In the genomic region with DNA sequence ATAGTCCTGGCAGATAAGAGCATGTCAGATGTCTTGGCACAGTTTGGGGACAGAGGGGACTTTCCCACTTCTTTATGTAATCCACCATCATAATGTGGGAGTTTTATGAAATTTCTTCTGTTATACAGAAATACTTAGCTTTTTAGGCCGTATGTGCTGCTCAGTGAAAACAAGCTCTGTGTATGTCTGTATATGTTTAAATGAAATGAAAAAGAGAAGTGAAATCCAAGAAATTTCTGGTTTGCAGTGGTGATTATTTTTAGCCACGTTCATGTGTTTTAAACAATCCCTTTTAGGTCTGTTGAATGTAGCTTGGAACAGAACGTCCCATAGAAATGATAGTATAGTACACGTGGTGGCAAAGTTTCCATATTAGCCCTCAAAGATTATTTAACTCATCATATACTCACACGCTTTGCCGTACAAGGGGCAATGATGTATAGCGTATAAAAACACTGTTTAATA, we compare ENCODE assay signal across 1 cellular context.
A peak's percentile ranks its signal among the peaks of the same experiment; 100 is the strongest.
TF ChIP-seq lines count a peak whose summit lies in the region.

No MANE protein-coding gene starts in this region.

TF ChIP-seq in GM12878, 131 proteins besides CTCF, POLR2A, EP300 and RAD21 (continued from another document and continues in another):
- TF ChIP-seq FOXM1 (IDR thresholded peaks at IDR 0.05; ENCODE audit: low read depth, low read length) (peak; percentile 87), TARDBP (IDR thresholded peaks at IDR 0.05; ENCODE audit: borderline replicate concordance) (no peak), SPI1 (IDR thresholded peaks at IDR 0.05; ENCODE audit: borderline replicate concordance, insufficient read depth, low read depth, low read length) (peak; percentile 95), RUNX3 (IDR thresholded peaks at IDR 0.05; ENCODE audit: low read length) (peak; percentile 70), NFIC (IDR thresholded peaks at IDR 0.05; ENCODE audit: low read depth, low read length) (peak; percentile 87), SMAD5 (IDR thresholded peaks at IDR 0.05; ENCODE audit: low read depth) (no peak), ZNF217 (IDR thresholded peaks at IDR 0.05) (no peak; the same call in 1 of the 2 replicates), SREBF1 (IDR thresholded peaks at IDR 0.05; ENCODE audit: low read length) (no peak), CHD2 (IDR thresholded peaks at IDR 0.05; ENCODE audit: borderline replicate concordance, low read depth, low read length) (peak; percentile 51; the same call in 1 of the 2 replicates), BHLHE40 (IDR thresholded peaks at IDR 0.05; ENCODE audit: borderline replicate concordance in 1 of 2, low read depth in 2 of 2, low read length in 1 of 2) (peak; percentile 50 to 54; a peak in 2 of 4 replicates), TBL1XR1 (IDR thresholded peaks at IDR 0.05; ENCODE audit: low read depth, low read length) (peak; percentile 81), CEBPB (IDR thresholded peaks at IDR 0.05; ENCODE audit: borderline replicate concordance in 1 of 2, low read depth in 2 of 2, low read length in 2 of 2) (peak in 1 of 2 experiments; percentile 71; a peak in 1 of 4 replicates), CBX5 (IDR thresholded peaks at IDR 0.05; ENCODE audit: low read depth) (no peak), ZNF24 (IDR thresholded peaks at IDR 0.05) (peak; percentile 71), MEF2A (IDR thresholded peaks at IDR 0.05; ENCODE audit: insufficient read depth, low read depth, low read length) (peak; percentile 94), ATF7 (IDR thresholded peaks at IDR 0.05; ENCODE audit: low read depth) (peak; percentile 67), IKZF1 (conservative IDR thresholded peaks at IDR 0.05) (peak; percentile 69), TCF12 (IDR thresholded peaks at IDR 0.05; ENCODE audit: low read depth, low read length) (no peak), ZNF274 (IDR thresholded peaks at IDR 0.05; ENCODE audit: insufficient read depth, insufficient read length) (no peak), MYC (IDR thresholded peaks at IDR 0.05; ENCODE audit: insufficient read depth, insufficient read length, insufficient replicate concordance, low read length, severe bottlenecking) (no peak), MTA2 (IDR thresholded peaks at IDR 0.05; ENCODE audit: low read depth) (peak; percentile 80), MYB (IDR thresholded peaks at IDR 0.05; ENCODE audit: borderline replicate concordance, low read depth, low read length) (no peak), MEF2B (IDR thresholded peaks at IDR 0.05; ENCODE audit: partially characterized antibody, poor library complexity, severe bottlenecking) (peak; percentile 91), DPF2 (IDR thresholded peaks at IDR 0.05) (peak; percentile 76; the same call in 1 of the 2 replicates), RB1 (IDR thresholded peaks at IDR 0.05; ENCODE audit: borderline replicate concordance) (no peak), ZBED1 (IDR thresholded peaks at IDR 0.05; ENCODE audit: borderline replicate concordance) (peak; percentile 33; the same call in 1 of the 2 replicates), MXI1 (IDR thresholded peaks at IDR 0.05; ENCODE audit: low read depth, low read length) (peak; percentile 85), CREM (IDR thresholded peaks at IDR 0.05; ENCODE audit: low read depth) (peak; percentile 53; the same call in 1 of the 2 replicates)
- TF ChIP-seq, protein P1, sequence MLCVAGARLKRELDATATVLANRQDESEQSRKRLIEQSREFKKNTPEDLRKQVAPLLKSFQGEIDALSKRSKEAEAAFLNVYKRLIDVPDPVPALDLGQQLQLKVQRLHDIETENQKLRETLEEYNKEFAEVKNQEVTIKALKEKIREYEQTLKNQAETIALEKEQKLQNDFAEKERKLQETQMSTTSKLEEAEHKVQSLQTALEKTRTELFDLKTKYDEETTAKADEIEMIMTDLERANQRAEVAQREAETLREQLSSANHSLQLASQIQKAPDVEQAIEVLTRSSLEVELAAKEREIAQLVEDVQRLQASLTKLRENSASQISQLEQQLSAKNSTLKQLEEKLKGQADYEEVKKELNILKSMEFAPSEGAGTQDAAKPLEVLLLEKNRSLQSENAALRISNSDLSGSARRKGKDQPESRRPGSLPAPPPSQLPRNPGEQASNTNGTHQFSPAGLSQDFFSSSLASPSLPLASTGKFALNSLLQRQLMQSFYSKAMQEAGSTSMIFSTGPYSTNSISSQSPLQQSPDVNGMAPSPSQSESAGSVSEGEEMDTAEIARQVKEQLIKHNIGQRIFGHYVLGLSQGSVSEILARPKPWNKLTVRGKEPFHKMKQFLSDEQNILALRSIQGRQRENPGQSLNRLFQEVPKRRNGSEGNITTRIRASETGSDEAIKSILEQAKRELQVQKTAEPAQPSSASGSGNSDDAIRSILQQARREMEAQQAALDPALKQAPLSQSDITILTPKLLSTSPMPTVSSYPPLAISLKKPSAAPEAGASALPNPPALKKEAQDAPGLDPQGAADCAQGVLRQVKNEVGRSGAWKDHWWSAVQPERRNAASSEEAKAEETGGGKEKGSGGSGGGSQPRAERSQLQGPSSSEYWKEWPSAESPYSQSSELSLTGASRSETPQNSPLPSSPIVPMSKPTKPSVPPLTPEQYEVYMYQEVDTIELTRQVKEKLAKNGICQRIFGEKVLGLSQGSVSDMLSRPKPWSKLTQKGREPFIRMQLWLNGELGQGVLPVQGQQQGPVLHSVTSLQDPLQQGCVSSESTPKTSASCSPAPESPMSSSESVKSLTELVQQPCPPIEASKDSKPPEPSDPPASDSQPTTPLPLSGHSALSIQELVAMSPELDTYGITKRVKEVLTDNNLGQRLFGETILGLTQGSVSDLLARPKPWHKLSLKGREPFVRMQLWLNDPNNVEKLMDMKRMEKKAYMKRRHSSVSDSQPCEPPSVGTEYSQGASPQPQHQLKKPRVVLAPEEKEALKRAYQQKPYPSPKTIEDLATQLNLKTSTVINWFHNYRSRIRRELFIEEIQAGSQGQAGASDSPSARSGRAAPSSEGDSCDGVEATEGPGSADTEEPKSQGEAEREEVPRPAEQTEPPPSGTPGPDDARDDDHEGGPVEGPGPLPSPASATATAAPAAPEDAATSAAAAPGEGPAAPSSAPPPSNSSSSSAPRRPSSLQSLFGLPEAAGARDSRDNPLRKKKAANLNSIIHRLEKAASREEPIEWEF (IDR thresholded peaks at IDR 0.05; ENCODE audit: insufficient replicate concordance, low read depth, low read length): no peak
- TF ChIP-seq, protein P2, sequence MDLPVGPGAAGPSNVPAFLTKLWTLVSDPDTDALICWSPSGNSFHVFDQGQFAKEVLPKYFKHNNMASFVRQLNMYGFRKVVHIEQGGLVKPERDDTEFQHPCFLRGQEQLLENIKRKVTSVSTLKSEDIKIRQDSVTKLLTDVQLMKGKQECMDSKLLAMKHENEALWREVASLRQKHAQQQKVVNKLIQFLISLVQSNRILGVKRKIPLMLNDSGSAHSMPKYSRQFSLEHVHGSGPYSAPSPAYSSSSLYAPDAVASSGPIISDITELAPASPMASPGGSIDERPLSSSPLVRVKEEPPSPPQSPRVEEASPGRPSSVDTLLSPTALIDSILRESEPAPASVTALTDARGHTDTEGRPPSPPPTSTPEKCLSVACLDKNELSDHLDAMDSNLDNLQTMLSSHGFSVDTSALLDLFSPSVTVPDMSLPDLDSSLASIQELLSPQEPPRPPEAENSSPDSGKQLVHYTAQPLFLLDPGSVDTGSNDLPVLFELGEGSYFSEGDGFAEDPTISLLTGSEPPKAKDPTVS (IDR thresholded peaks at IDR 0.05; ENCODE audit: low read depth, low read length): 0 out of 2 replicates have a peak, but pooled peaks have one; percentile 42
- TF ChIP-seq, protein P3, sequence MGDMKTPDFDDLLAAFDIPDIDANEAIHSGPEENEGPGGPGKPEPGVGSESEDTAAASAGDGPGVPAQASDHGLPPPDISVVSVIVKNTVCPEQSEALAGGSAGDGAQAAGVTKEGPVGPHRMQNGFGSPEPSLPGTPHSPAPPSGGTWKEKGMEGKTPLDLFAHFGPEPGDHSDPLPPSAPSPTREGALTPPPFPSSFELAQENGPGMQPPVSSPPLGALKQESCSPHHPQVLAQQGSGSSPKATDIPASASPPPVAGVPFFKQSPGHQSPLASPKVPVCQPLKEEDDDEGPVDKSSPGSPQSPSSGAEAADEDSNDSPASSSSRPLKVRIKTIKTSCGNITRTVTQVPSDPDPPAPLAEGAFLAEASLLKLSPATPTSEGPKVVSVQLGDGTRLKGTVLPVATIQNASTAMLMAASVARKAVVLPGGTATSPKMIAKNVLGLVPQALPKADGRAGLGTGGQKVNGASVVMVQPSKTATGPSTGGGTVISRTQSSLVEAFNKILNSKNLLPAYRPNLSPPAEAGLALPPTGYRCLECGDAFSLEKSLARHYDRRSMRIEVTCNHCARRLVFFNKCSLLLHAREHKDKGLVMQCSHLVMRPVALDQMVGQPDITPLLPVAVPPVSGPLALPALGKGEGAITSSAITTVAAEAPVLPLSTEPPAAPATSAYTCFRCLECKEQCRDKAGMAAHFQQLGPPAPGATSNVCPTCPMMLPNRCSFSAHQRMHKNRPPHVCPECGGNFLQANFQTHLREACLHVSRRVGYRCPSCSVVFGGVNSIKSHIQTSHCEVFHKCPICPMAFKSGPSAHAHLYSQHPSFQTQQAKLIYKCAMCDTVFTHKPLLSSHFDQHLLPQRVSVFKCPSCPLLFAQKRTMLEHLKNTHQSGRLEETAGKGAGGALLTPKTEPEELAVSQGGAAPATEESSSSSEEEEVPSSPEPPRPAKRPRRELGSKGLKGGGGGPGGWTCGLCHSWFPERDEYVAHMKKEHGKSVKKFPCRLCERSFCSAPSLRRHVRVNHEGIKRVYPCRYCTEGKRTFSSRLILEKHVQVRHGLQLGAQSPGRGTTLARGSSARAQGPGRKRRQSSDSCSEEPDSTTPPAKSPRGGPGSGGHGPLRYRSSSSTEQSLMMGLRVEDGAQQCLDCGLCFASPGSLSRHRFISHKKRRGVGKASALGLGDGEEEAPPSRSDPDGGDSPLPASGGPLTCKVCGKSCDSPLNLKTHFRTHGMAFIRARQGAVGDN (IDR thresholded peaks at IDR 0.05): peak; percentile 80
- TF ChIP-seq, protein P4, sequence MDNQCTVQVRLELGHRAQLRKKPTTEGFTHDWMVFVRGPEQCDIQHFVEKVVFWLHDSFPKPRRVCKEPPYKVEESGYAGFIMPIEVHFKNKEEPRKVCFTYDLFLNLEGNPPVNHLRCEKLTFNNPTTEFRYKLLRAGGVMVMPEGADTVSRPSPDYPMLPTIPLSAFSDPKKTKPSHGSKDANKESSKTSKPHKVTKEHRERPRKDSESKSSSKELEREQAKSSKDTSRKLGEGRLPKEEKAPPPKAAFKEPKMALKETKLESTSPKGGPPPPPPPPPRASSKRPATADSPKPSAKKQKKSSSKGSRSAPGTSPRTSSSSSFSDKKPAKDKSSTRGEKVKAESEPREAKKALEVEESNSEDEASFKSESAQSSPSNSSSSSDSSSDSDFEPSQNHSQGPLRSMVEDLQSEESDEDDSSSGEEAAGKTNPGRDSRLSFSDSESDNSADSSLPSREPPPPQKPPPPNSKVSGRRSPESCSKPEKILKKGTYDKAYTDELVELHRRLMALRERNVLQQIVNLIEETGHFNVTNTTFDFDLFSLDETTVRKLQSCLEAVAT (IDR thresholded peaks at IDR 0.05): peak; percentile 62
- TF ChIP-seq, protein P5, sequence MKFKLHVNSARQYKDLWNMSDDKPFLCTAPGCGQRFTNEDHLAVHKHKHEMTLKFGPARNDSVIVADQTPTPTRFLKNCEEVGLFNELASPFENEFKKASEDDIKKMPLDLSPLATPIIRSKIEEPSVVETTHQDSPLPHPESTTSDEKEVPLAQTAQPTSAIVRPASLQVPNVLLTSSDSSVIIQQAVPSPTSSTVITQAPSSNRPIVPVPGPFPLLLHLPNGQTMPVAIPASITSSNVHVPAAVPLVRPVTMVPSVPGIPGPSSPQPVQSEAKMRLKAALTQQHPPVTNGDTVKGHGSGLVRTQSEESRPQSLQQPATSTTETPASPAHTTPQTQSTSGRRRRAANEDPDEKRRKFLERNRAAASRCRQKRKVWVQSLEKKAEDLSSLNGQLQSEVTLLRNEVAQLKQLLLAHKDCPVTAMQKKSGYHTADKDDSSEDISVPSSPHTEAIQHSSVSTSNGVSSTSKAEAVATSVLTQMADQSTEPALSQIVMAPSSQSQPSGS (IDR thresholded peaks at IDR 0.05; ENCODE audit: low read length): peak; percentile 90
- TF ChIP-seq, protein P6, sequence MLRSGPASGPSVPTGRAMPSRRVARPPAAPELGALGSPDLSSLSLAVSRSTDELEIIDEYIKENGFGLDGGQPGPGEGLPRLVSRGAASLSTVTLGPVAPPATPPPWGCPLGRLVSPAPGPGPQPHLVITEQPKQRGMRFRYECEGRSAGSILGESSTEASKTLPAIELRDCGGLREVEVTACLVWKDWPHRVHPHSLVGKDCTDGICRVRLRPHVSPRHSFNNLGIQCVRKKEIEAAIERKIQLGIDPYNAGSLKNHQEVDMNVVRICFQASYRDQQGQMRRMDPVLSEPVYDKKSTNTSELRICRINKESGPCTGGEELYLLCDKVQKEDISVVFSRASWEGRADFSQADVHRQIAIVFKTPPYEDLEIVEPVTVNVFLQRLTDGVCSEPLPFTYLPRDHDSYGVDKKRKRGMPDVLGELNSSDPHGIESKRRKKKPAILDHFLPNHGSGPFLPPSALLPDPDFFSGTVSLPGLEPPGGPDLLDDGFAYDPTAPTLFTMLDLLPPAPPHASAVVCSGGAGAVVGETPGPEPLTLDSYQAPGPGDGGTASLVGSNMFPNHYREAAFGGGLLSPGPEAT (IDR thresholded peaks at IDR 0.05; ENCODE audit: low read depth): peak; percentile 78; the same call in 1 of the 2 replicates
- TF ChIP-seq, protein P7, sequence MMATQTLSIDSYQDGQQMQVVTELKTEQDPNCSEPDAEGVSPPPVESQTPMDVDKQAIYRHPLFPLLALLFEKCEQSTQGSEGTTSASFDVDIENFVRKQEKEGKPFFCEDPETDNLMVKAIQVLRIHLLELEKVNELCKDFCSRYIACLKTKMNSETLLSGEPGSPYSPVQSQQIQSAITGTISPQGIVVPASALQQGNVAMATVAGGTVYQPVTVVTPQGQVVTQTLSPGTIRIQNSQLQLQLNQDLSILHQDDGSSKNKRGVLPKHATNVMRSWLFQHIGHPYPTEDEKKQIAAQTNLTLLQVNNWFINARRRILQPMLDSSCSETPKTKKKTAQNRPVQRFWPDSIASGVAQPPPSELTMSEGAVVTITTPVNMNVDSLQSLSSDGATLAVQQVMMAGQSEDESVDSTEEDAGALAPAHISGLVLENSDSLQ (IDR thresholded peaks at IDR 0.05): no peak
- TF ChIP-seq, protein P8, sequence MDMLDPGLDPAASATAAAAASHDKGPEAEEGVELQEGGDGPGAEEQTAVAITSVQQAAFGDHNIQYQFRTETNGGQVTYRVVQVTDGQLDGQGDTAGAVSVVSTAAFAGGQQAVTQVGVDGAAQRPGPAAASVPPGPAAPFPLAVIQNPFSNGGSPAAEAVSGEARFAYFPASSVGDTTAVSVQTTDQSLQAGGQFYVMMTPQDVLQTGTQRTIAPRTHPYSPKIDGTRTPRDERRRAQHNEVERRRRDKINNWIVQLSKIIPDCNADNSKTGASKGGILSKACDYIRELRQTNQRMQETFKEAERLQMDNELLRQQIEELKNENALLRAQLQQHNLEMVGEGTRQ (IDR thresholded peaks at IDR 0.05; ENCODE audit: borderline replicate concordance, low read depth, low read length): peak; percentile 33; the same call in 1 of the 2 replicates
- TF ChIP-seq, protein P9, sequence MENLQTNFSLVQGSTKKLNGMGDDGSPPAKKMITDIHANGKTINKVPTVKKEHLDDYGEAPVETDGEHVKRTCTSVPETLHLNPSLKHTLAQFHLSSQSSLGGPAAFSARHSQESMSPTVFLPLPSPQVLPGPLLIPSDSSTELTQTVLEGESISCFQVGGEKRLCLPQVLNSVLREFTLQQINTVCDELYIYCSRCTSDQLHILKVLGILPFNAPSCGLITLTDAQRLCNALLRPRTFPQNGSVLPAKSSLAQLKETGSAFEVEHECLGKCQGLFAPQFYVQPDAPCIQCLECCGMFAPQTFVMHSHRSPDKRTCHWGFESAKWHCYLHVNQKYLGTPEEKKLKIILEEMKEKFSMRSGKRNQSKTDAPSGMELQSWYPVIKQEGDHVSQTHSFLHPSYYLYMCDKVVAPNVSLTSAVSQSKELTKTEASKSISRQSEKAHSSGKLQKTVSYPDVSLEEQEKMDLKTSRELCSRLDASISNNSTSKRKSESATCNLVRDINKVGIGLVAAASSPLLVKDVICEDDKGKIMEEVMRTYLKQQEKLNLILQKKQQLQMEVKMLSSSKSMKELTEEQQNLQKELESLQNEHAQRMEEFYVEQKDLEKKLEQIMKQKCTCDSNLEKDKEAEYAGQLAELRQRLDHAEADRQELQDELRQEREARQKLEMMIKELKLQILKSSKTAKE (IDR thresholded peaks at IDR 0.05; ENCODE audit: low read depth, poor library complexity, severe bottlenecking): peak; percentile 77
